In the genomic region with DNA sequence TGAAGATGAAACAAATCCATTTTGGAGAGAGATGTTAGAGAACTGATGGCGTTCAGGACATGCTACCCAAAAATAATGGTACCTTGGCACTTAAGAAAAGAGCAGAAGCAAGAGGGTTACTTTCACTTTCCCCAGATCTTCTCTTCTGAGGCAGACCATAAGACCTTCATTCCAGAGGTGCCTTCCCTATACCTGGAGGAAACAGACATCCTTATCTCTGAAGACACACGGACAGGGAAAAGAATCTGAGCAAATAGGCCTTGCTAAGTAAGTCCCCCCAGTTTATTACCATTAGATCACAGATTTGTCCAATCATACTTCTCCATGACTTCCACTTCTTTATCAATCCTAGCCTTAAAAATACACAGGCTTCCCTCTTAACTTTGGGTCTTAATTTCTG, we compare ENCODE assay signal across 2 cellular contexts.
TF ChIP-seq lines count a peak whose summit lies in the region.

No MANE protein-coding gene starts in this region.

TF ChIP-seq in A549, 52 proteins besides CTCF, POLR2A, EP300 and RAD21:
- TF ChIP-seq GATA3 (IDR thresholded peaks at IDR 0.05; ENCODE audit: borderline replicate concordance) (no peak), HOXA7 (CRISPR knock-in tag; IDR thresholded peaks at IDR 0.05) (no peak), PHF8 (IDR thresholded peaks at IDR 0.05; ENCODE audit: borderline replicate concordance, low read depth) (no peak), NPAS2 (CRISPR knock-in tag; IDR thresholded peaks at IDR 0.05; ENCODE audit: borderline replicate concordance) (no peak), CHD4 (IDR thresholded peaks at IDR 0.05; ENCODE audit: borderline replicate concordance) (no peak), ZC3H11A (IDR thresholded peaks at IDR 0.05) (no peak), FOXS1 (CRISPR knock-in tag; IDR thresholded peaks at IDR 0.05) (no peak), ZNF302 (CRISPR knock-in tag; IDR thresholded peaks at IDR 0.05) (no peak), MAFK (IDR thresholded peaks at IDR 0.05; ENCODE audit: partially characterized antibody) (no peak), RFX5 (IDR thresholded peaks at IDR 0.05) (no peak), MAZ (IDR thresholded peaks at IDR 0.05; ENCODE audit: borderline replicate concordance, low read depth, low read length) (no peak), NR3C1 (IDR thresholded peaks at IDR 0.05) (no peak), CEBPB (IDR thresholded peaks at IDR 0.05) (no peak), FOSL2 (IDR thresholded peaks at IDR 0.05) (no peak), FOSL2 (CRISPR knock-in tag; IDR thresholded peaks at IDR 0.05) (no peak)
- TF ChIP-seq, protein P1, sequence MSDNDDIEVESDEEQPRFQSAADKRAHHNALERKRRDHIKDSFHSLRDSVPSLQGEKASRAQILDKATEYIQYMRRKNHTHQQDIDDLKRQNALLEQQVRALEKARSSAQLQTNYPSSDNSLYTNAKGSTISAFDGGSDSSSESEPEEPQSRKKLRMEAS (IDR thresholded peaks at IDR 0.05) = no peak

TF ChIP-seq in IMR-90, 13 proteins besides CTCF, POLR2A, EP300 and RAD21:
- TF ChIP-seq, protein P2, sequence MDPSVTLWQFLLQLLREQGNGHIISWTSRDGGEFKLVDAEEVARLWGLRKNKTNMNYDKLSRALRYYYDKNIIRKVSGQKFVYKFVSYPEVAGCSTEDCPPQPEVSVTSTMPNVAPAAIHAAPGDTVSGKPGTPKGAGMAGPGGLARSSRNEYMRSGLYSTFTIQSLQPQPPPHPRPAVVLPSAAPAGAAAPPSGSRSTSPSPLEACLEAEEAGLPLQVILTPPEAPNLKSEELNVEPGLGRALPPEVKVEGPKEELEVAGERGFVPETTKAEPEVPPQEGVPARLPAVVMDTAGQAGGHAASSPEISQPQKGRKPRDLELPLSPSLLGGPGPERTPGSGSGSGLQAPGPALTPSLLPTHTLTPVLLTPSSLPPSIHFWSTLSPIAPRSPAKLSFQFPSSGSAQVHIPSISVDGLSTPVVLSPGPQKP (IDR thresholded peaks at IDR 0.05; ENCODE audit: borderline replicate concordance, low read depth, low read length) = no peak
